In the genomic region with DNA sequence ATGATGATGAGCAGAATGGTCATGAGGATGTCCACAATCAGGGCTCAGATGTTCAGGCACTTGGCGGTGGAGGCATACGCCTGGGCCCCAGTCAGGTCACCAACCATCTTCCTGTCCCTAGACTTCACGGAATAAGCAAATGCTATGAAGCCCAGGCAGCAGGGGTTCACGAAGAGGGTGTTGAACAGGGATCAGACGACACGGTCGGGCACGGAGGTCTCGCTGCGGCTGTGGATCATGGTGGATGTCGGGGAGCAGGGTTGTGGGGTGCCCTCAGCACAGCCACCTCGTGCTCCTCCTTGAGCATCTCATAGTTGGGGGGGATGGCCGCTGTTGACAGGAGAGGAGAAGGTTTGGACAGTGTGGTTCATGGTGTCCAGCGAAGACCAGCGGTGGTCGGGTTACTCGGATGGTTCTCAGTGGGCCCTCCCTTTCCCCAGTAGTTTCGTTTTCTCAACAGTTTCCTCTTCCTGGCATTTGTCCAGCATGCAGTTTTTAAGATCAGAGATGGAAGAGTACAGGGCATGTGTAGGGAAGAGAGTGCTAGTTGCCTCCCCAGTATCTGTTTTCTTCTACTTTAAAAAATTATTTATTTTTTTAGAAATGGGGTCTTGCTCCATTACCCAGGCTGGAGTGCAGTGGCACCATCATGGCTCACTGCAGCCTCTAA, we compare ENCODE assay signal across 30 cellular contexts. TPM values are rescaled to one million over a fixed set of nuclear protein-coding genes. Genes with fewer than 3 reads are reported as not detected.
A peak's percentile ranks its signal among the peaks of the same experiment; 100 is the strongest.
DNase-seq lines count a peak whose midpoint lies in the region; ATAC-seq, FAIRE-seq and TF ChIP-seq lines count a peak whose summit lies in the region.
"Had no signal": no experiment of that assay in that cellular context is flagged by ENCODE, and none has a peak within 500 bp of the region (broad histone marks: within the 10 kb centered on the region; RNA-seq: fewer than 3 reads in every experiment).

No MANE protein-coding gene starts in this region.

- no peaks in the 10 kb centered on the region for H3K36me3 ChIP-seq in BLaER1
- no peaks in the 10 kb centered on the region for H3K36me3 ChIP-seq in HepG2 (replicated peaks in 1 of 2; ENCODE audit: control insufficient read depth in 1 of 2, insufficient read depth in 2 of 2, low read length in 2 of 2)
- H3K36me3 ChIP-seq in stomach: no peaks in the 10 kb centered on the region
- H3K36me3 ChIP-seq: heart right ventricle, neutrophil, prostate gland had no signal

- H4K20me1 ChIP-seq in BLaER1: no peaks in the 10 kb centered on the region
- no peaks in the 10 kb centered on the region for H4K20me1 ChIP-seq in HepG2 (ENCODE audit: insufficient read depth, low read length)

- peak overlapping the region; percentile 26; the same call in 1 of the 2 replicates for H3K4me2 ChIP-seq in BLaER1
- H3K4me2 ChIP-seq in HepG2 (ENCODE audit: low read depth, low read length): no peak overlapping the region

- H3K4me1 ChIP-seq in BLaER1: peaks cover 18% of the 10 kb centered on the region
- 0 out of 2 replicates have a peak, but pooled peaks cover 6% of the 10 kb centered on the region for H3K4me1 ChIP-seq in HepG2 (ENCODE audit: insufficient read depth, low read length)
- no peaks in the 10 kb centered on the region for H3K4me1 ChIP-seq in stomach
- H3K4me1 ChIP-seq: foreskin keratinocyte, heart right ventricle, prostate gland had no signal

- CTCF ChIA-PET in HepG2 (lab: Yijun Ruan, JAX; ENCODE audit: low intra/inter-chr PET ratio, low total read pairs): no interaction called here

- H3K36me3 Mint-ChIP-seq in activated T-helper 1 cell treated with anti-CD3 and anti-CD28 coated beads, Interleukin-12 subunit alpha, Interleukin-12 subunit beta, Interleukin-2, Interleukin-4 antibody, amounts not matched to agents 30 ng/mL and 10 ng/mL and 1 ng/mL, durations not matched to agents 14 hours and 24 hours and 36 hours (ENCODE audit: low read depth): no peaks in the 10 kb centered on the region
- H3K36me3 Mint-ChIP-seq in mesothelial cell of epicardium: no peaks in the 10 kb centered on the region
- H3K36me3 Mint-ChIP-seq: brain, type B pancreatic cell had no signal

- no peak overlapping the region for H3K4me3 Mint-ChIP-seq in activated T-helper 1 cell treated with anti-CD3 and anti-CD28 coated beads, Interleukin-12 subunit alpha, Interleukin-12 subunit beta, Interleukin-2, Interleukin-4 antibody, amounts not matched to agents 30 ng/mL and 10 ng/mL and 1 ng/mL, durations not matched to agents 14 hours and 24 hours and 36 hours
- H3K4me3 Mint-ChIP-seq in mesothelial cell of epicardium: no peak overlapping the region
- H3K4me3 Mint-ChIP-seq: activated CD4-positive, alpha-beta T cell treated with anti-CD3 and anti-CD28 coated beads for 36 hours; activated T-cell treated with anti-CD3 and anti-CD28 coated beads, Interleukin-2, amount 50 U/mL, for 24 hours; brain; stimulated activated effector memory CD8-positive, alpha-beta T cell treated with anti-CD3 and anti-CD28 coated beads, Interleukin-12 subunit alpha, Interleukin-12 subunit beta, amount 100 ng/mL, for 72 hours; type B pancreatic cell had no signal

- no peak overlapping the region for H2AFZ ChIP-seq in HepG2 (ENCODE audit: low read length)

- no peak overlapping the region for H3K27ac ChIP-seq in BLaER1
- H3K27ac ChIP-seq in HepG2 (ENCODE audit: extremely low read length, insufficient read depth, low read length): no peak overlapping the region
- no peak overlapping the region for H3K27ac ChIP-seq in stomach
- H3K27ac ChIP-seq: foreskin keratinocyte, heart right ventricle, neutrophil, prostate gland had no signal

- H3K9me3 ChIP-seq in BLaER1: no peaks in the 10 kb centered on the region
- H3K9me3 ChIP-seq in HepG2 (ENCODE audit: low read length): no peaks in the 10 kb centered on the region
- no peaks in the 10 kb centered on the region for H3K9me3 ChIP-seq in stomach
- H3K9me3 ChIP-seq: heart right ventricle, neutrophil, prostate gland had no signal

- no peaks in the 10 kb centered on the region for H3K79me2 ChIP-seq in HepG2 (ENCODE audit: insufficient read depth, low read length)

- TF ChIP-seq CTCF in HepG2 (CRISPR knock-in tag; IDR thresholded peaks at IDR 0.05) (no peak), D721Med (IDR thresholded peaks at IDR 0.05; ENCODE audit: insufficient read depth, missing control alignments) (no peak), mesothelial cell of epicardium (IDR thresholded peaks at IDR 0.05; ENCODE audit: unreplicated experiment) (no peak), stomach (IDR thresholded peaks at IDR 0.05) (no peak)

- TF ChIP-seq RAD21 in HepG2 (CRISPR knock-in tag; IDR thresholded peaks at IDR 0.05): no peak

- 88% methylated on average over 18 of the region's 18 CpGs for WGBS in HepG2 (ENCODE audit: low lambda C conversion rate)
- 83 to 86% (median 86%) methylated on average over 18 of the region's 18 CpGs for WGBS in stomach, 5 donors

- no peaks in the 10 kb centered on the region for H3K4me1 Mint-ChIP-seq in activated T-helper 1 cell treated with anti-CD3 and anti-CD28 coated beads, Interleukin-12 subunit alpha, Interleukin-12 subunit beta, Interleukin-2, Interleukin-4 antibody, amounts not matched to agents 30 ng/mL and 10 ng/mL and 1 ng/mL, durations not matched to agents 14 hours and 24 hours and 36 hours (ENCODE audit: low read depth)
- peaks cover 3% of the 10 kb centered on the region for H3K4me1 Mint-ChIP-seq in mesothelial cell of epicardium
- H3K4me1 Mint-ChIP-seq: activated CD4-positive, alpha-beta T cell treated with anti-CD3 and anti-CD28 coated beads for 36 hours had no signal

- TF ChIP-seq EP300 in HepG2 (IDR thresholded peaks at IDR 0.05; ENCODE audit: low read depth in 2 of 2, low read length in 2 of 2): no peak
- TF ChIP-seq EP300 in HepG2 (CRISPR knock-in tag; IDR thresholded peaks at IDR 0.05; ENCODE audit: borderline replicate concordance): no peak
- TF ChIP-seq EP300 in stomach (IDR thresholded peaks at IDR 0.05): no peak

- H3K9me3 Mint-ChIP-seq in activated T-helper 1 cell treated with anti-CD3 and anti-CD28 coated beads, Interleukin-12 subunit alpha, Interleukin-12 subunit beta, Interleukin-2, Interleukin-4 antibody, amounts not matched to agents 30 ng/mL and 10 ng/mL and 1 ng/mL, durations not matched to agents 14 hours and 24 hours and 36 hours: no peaks in the 10 kb centered on the region
- no peaks in the 10 kb centered on the region for H3K9me3 Mint-ChIP-seq in mesothelial cell of epicardium
- H3K9me3 Mint-ChIP-seq: activated T-cell treated with anti-CD3 and anti-CD28 coated beads, Interleukin-2, amount 50 U/mL, for 24 hours; brain; stimulated activated effector memory CD8-positive, alpha-beta T cell treated with anti-CD3 and anti-CD28 coated beads, Interleukin-12 subunit alpha, Interleukin-12 subunit beta, amount 100 ng/mL, for 72 hours; type B pancreatic cell had no signal

- no TSS peak for BruUV-seq in HepG2 (replicated peaks; lab: Mats Ljungman, UMichigan)

- in situ Hi-C loops in HepG2 (cut with HindIII; ENCODE audit: extremely low pct_ligation_motif_present, low pct_unique_long_range_greater_than_20kb): no loop called here

- no peak for ATAC-seq in HepG2
- ATAC-seq in Right ventricle myocardium superior (ENCODE audit: poor library complexity): no peak
- ATAC-seq: activated CD4-positive, alpha-beta T cell treated with anti-CD3 and anti-CD28 coated beads for 36 hours; foreskin keratinocyte; heart right ventricle; sciatic nerve; SK-N-SH treated with all-trans-retinoic acid at 6 μM for 48 hours; stimulated activated effector memory CD8-positive, alpha-beta T cell treated with anti-CD3 and anti-CD28 coated beads, Interleukin-12 subunit alpha, Interleukin-12 subunit beta, amount 100 ng/mL, for 72 hours had no signal

- H3K27ac Mint-ChIP-seq in activated T-helper 1 cell treated with anti-CD3 and anti-CD28 coated beads, Interleukin-12 subunit alpha, Interleukin-12 subunit beta, Interleukin-2, Interleukin-4 antibody, amounts not matched to agents 30 ng/mL and 10 ng/mL and 1 ng/mL, durations not matched to agents 14 hours and 24 hours and 36 hours: peak overlapping the region; percentile 2
- H3K27ac Mint-ChIP-seq in mesothelial cell of epicardium: no peak overlapping the region
- H3K27ac Mint-ChIP-seq: activated CD4-positive, alpha-beta T cell treated with anti-CD3 and anti-CD28 coated beads for 36 hours; activated T-cell treated with anti-CD3 and anti-CD28 coated beads, Interleukin-2, amount 50 U/mL, for 24 hours; brain; stimulated activated effector memory CD8-positive, alpha-beta T cell treated with anti-CD3 and anti-CD28 coated beads, Interleukin-12 subunit alpha, Interleukin-12 subunit beta, amount 100 ng/mL, for 72 hours; type B pancreatic cell had no signal

- H3K27me3 Mint-ChIP-seq in activated T-helper 1 cell treated with anti-CD3 and anti-CD28 coated beads, Interleukin-12 subunit alpha, Interleukin-12 subunit beta, Interleukin-2, Interleukin-4 antibody, amounts not matched to agents 30 ng/mL and 10 ng/mL and 1 ng/mL, durations not matched to agents 14 hours and 24 hours and 36 hours (ENCODE audit: insufficient read depth): no peaks in the 10 kb centered on the region
- H3K27me3 Mint-ChIP-seq in mesothelial cell of epicardium (ENCODE audit: low read depth): no peaks in the 10 kb centered on the region
- H3K27me3 Mint-ChIP-seq: activated CD4-positive, alpha-beta T cell treated with anti-CD3 and anti-CD28 coated beads for 36 hours; activated T-cell treated with anti-CD3 and anti-CD28 coated beads, Interleukin-2, amount 50 U/mL, for 24 hours; brain; type B pancreatic cell had no signal

- H3K9ac ChIP-seq in BLaER1 (no peak overlapping the region), HepG2 (ENCODE audit: insufficient read depth, low read depth, low read length) (no peak overlapping the region)

- POLR2A ChIA-PET in HepG2 (lab: Yijun Ruan, JAX): no interaction called here

- intact Hi-C loops in activated T-helper 1 cell treated with anti-CD3 and anti-CD28 coated beads, Interleukin-12 subunit alpha, Interleukin-12 subunit beta, Interleukin-2, Interleukin-4 antibody, amounts not matched to agents 30 ng/mL and 10 ng/mL and 1 ng/mL, durations not matched to agents 14 hours and 24 hours and 36 hours (cut with micrococcal nuclease): no loop called here
- intact Hi-C loops in HepG2 (cut with micrococcal nuclease; ENCODE audit: unreplicated experiment): no loop called here
- intact Hi-C loops in Right ventricle myocardium superior (cut with DNase I): no loop called here
- intact Hi-C loops in stomach (cut with DNase I; ENCODE audit: low total_unique reads): no loop called here

- H3K27me3 ChIP-seq in BLaER1: no peaks in the 10 kb centered on the region
- no peaks in the 10 kb centered on the region; a peak in 1 of 5 replicates for H3K27me3 ChIP-seq in HepG2 (ENCODE audit: control insufficient read depth in 1 of 2, insufficient read depth in 2 of 2, low read length in 2 of 2)
- H3K27me3 ChIP-seq in stomach: peaks cover 0 to 8% (median 0%) of the 10 kb centered on the region in 3 donors
- H3K27me3 ChIP-seq: foreskin keratinocyte, heart right ventricle, neutrophil had no signal

- TF ChIP-seq POLR2A in HepG2 (IDR thresholded peaks at IDR 0.05; ENCODE audit: insufficient read depth in 1 of 2, low read depth in 2 of 2, low read length in 2 of 2): no peak
- no peak for TF ChIP-seq POLR2A in stomach (IDR thresholded peaks at IDR 0.05)

- H3K4me3 ChIP-seq in BLaER1 (no peak overlapping the region), HepG2 (replicated peaks in 1 of 3; ENCODE audit: insufficient read depth in 1 of 3, low read depth in 2 of 3, low read length in 3 of 3) (no peak overlapping the region), stomach (no peak overlapping the region)
- H3K4me3 ChIP-seq: heart right ventricle, prostate gland had no signal

- peak; percentile 39 for DNase-seq in M059J (ENCODE audit: low read depth)
- DNase-seq in activated T-helper 1 cell treated with anti-CD3 and anti-CD28 coated beads, Interleukin-12 subunit alpha, Interleukin-12 subunit beta, Interleukin-2, Interleukin-4 antibody, amounts not matched to agents 30 ng/mL and 10 ng/mL and 1 ng/mL, durations not matched to agents 14 hours and 24 hours and 36 hours (ENCODE audit: low spot score): no peak
- DNase-seq in HepG2 (ENCODE audit: low spot score): no peak
- DNase-seq in D721Med (ENCODE audit: insufficient read length, low spot score): no peak
- DNase-seq in mesothelial cell of epicardium (ENCODE audit: low spot score in 2 of 2, unreplicated experiment in 2 of 2): no peak
- no peak for DNase-seq in Right ventricle myocardium superior
- DNase-seq in stomach: no peak
- DNase-seq: ACHN; activated CD4-positive, alpha-beta T cell treated with anti-CD3 and anti-CD28 coated beads for 36 hours; activated T-cell treated with anti-CD3 and anti-CD28 coated beads, Interleukin-2, amount 50 U/mL, for 24 hours; C1 segment of cervical spinal cord; COR-L47; effector memory CD4-positive, alpha-beta T cell; foreskin keratinocyte; heart right ventricle; mammary epithelial cell; NCI-H2029; stimulated activated CD4-positive, alpha-beta T cell treated with anti-CD3 and anti-CD28 coated beads, Interleukin-4, amount 100 ng/mL, for 24 hours; substantia nigra; T-helper 2 cell had no signal

- FAIRE-seq in HepG2 (lab: Jason Lieb, UNC) (no peak), D721Med (lab: Jason Lieb, UNC) (no peak)
- FAIRE-seq: GM12891 had no signal

RNA-seq across cellular contexts. Expression of a gene that starts 20.3 kb away (rescaled TPM):
- not detected in 2 replicates for total RNA-seq in M059J (2014; rRNA removed; shearing (Covaris generic))
- total RNA-seq in activated T-helper 1 cell treated with anti-CD3 and anti-CD28 coated beads, Interleukin-12 subunit alpha, Interleukin-12 subunit beta, Interleukin-2, Interleukin-4 antibody, amounts not matched to agents 30 ng/mL and 10 ng/mL and 1 ng/mL, durations not matched to agents 14 hours and 24 hours and 36 hours: not detected in 2 replicates
- total RNA-seq in HepG2 (2016; rRNA removed; fragmentation: Illumina TruSeq; extraction: Trizol) (not detected in 2 replicates), mesothelial cell of epicardium (0.34 to 0.50 TPM (median 0.40 TPM) in 3 replicates), Right ventricle myocardium superior (not detected), stomach (100 to 1,000 TPM in 1 of 5 donors, 10 to 100 TPM in 1, 1 to 10 TPM in 3; 2.2 to 129 (median 9.9) TPM)
- not detected in 2 replicates for total RNA-seq in HepG2 (2016; cell fraction: cytosol; rRNA removed; fragmentation: Illumina TruSeq; extraction: Trizol; ENCODE audit: low read depth)
- total RNA-seq in HepG2 (2016; cell fraction: insoluble cytoplasmic fraction; rRNA removed; fragmentation: Illumina TruSeq; extraction: Trizol): not detected in 2 replicates
- total RNA-seq in HepG2 (2016; cell fraction: membrane; rRNA removed; fragmentation: Illumina TruSeq; extraction: Trizol): not detected in 2 replicates
- not detected in 2 replicates for total RNA-seq in HepG2 (2016; cell fraction: nucleus; rRNA removed; fragmentation: Illumina TruSeq; extraction: Trizol)
- polyA plus RNA-seq in HepG2 (2011; rRNA removed) (0.03 TPM in 1 of 2 replicates, not detected in the other), stomach (10 to 100 TPM; 34.8 to 59.3 (median 36.7) TPM)
- not detected in 2 replicates for polyA plus RNA-seq in HepG2 (2011; cell fraction: cytosol; rRNA removed)
- 0.07 and 0.08 TPM in 2 replicates for polyA plus RNA-seq in HepG2 (2011; cell fraction: nucleus; rRNA removed)
- not detected in 2 replicates for polyA plus RNA-seq in HepG2 (2012)
- polyA plus RNA-seq in HepG2 (2016; cell fraction: cytosol; fragmentation: Illumina TruSeq; extraction: Trizol; ENCODE audit: low read depth): not detected in 2 replicates
- not detected in 2 replicates for polyA plus RNA-seq in HepG2 (2016; cell fraction: insoluble cytoplasmic fraction; fragmentation: Illumina TruSeq; extraction: Trizol; ENCODE audit: low read depth)
- polyA plus RNA-seq in HepG2 (2016; cell fraction: membrane; fragmentation: Illumina TruSeq; extraction: Trizol; ENCODE audit: low read depth): not detected in 2 replicates
- polyA plus RNA-seq in HepG2 (2016; cell fraction: nucleus; fragmentation: Illumina TruSeq; extraction: Trizol; ENCODE audit: insufficient read depth, low read depth): not detected in 2 replicates
- not detected in 2 replicates for polyA minus RNA-seq in HepG2 (2011; rRNA and poly(A)+ RNA removed; ENCODE audit: low replicate concordance)
- polyA minus RNA-seq in HepG2 (2011; cell fraction: cytosol; rRNA and poly(A)+ RNA removed): not detected in 2 replicates
- not detected in 2 replicates for polyA minus RNA-seq in HepG2 (2011; cell fraction: nucleus; rRNA and poly(A)+ RNA removed)
- total RNA-seq: Daoy, foreskin keratinocyte, sciatic nerve had no signal
- polyA plus RNA-seq: mammary epithelial cell had no signal
